Comparison of ENCODE assay signal across 1 cellular context in the genomic region with DNA sequence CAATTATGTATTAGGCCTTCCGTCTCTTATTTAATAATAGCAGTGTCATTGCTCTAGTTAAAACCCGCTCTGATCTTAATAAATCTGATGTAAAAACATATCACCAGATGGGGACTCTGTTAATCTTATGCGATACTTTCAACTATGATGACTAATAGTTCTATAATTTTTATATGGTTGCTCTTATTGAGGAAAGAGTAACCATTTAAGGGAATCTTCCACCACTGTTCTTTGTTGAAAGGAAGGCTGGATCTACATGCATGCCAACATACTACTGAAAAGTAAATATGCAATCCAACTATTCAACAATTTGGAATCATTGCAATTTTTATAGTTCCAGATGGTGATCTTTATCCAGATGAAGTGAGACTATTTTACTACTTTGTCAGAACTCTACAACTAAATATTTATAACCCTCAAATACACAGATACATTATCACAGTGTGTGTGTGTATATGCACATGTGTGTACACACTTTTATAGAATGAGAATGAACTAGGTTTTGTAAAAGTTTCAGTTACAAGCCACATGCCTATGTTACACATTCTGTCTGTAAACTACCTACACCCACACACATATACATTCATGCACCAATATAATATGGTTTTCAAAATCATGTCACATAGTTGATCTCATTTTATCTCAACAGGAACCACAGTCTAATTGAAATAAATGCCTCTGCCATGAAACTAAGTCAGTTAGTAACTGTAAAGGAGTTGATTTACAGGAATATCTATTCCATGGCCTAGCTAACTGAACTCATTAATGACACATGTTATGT.
A peak's percentile ranks its signal among the peaks of the same experiment; 100 is the strongest.
TF ChIP-seq lines count a peak whose summit lies in the region.

No MANE protein-coding gene starts in this region.

TF ChIP-seq in A549, 52 proteins besides CTCF, POLR2A, EP300 and RAD21 (continued from another document):
- no peak for TF ChIP-seq RCOR1 (IDR thresholded peaks at IDR 0.05; ENCODE audit: low read depth, low read length)
- peak; percentile 82 for TF ChIP-seq JUNB (IDR thresholded peaks at IDR 0.05)
- no peak for TF ChIP-seq HEYL (CRISPR knock-in tag; IDR thresholded peaks at IDR 0.05)
- TF ChIP-seq CEBPB (IDR thresholded peaks at IDR 0.05) = peak in 1 of 2 experiments; percentile 47; a peak in 1 of 4 replicates
- TF ChIP-seq ZC3H11A (IDR thresholded peaks at IDR 0.05) = no peak
- no peak for TF ChIP-seq MYC (IDR thresholded peaks at IDR 0.05; ENCODE audit: borderline replicate concordance, low read length)
- TF ChIP-seq FOSL2 (IDR thresholded peaks at IDR 0.05) = peak; percentile 52; the same call in 1 of the 2 replicates
- peak; percentile 41; the same call in 1 of the 2 replicates for TF ChIP-seq FOSL2 (CRISPR knock-in tag; IDR thresholded peaks at IDR 0.05)
